In genomic region chr19:17450264-17451075, GRCh38 we compare ENCODE assay signal across 9 cellular contexts. TPM values are rescaled to one million over a fixed set of nuclear protein-coding genes. Genes with fewer than 3 reads are reported as not detected.
DNase-seq lines count a peak whose midpoint lies in the region; ATAC-seq, FAIRE-seq and TF ChIP-seq lines count a peak whose summit lies in the region.
"Had no signal": no experiment of that assay in that cellular context is flagged by ENCODE, and none has a peak within 500 bp of the region (broad histone marks: within the 10 kb centered on the region; RNA-seq: fewer than 3 reads in every experiment).

No MANE protein-coding gene starts in this region.

- H3K36me3 ChIP-seq in RWPE2 (ENCODE audit: low read depth) (no peaks in the 10 kb centered on the region), bronchial epithelial cell (ENCODE audit: control insufficient read depth, insufficient read depth, low read length) (no peaks in the 10 kb centered on the region), left lung (no peaks in the 10 kb centered on the region)
- H3K36me3 ChIP-seq: spleen had no signal

- intact Hi-C loops in posterior cingulate gyrus (cut with DNase I), result loop anchor here (10.0 kb wide), 1 partner anchor 404 kb away; the partner anchor contains the start of gene RPL18A
- intact Hi-C loops in left lung (cut with DNase I), result no loop called here

- TF ChIP-seq CTCF in RWPE2 (IDR thresholded peaks at IDR 0.05; ENCODE audit: poor library complexity, severe bottlenecking), result no peak
- TF ChIP-seq CTCF in bronchial epithelial cell (IDR thresholded peaks at IDR 0.05; ENCODE audit: insufficient read depth, low read length, severe bottlenecking), result no peak
- TF ChIP-seq CTCF in left lung (IDR thresholded peaks at IDR 0.05), result no peak

- peak; percentile 87 for ATAC-seq in RWPE2 (ENCODE audit: low read depth)
- no peak for ATAC-seq in GM18517 (IDR thresholded peaks at IDR 0.05; ENCODE audit: unreplicated experiment)
- no peak for ATAC-seq in left lung

- H3K27ac ChIP-seq in RWPE2 (ENCODE audit: poor library complexity, severe bottlenecking), result peak overlapping the region; percentile 76
- no peak overlapping the region for H3K27ac ChIP-seq in left lung
- H3K27ac ChIP-seq: spleen had no signal

- H3K27me3 ChIP-seq in RWPE2 (ENCODE audit: insufficient read depth, poor library complexity, severe bottlenecking), result peaks cover 13% of the 10 kb centered on the region
- H3K27me3 ChIP-seq in bronchial epithelial cell (ENCODE audit: control insufficient read depth, insufficient read depth, low read length), result peaks cover 8% of the 10 kb centered on the region
- peaks cover 12 to 63% of the 10 kb centered on the region in 2 donors for H3K27me3 ChIP-seq in left lung

- peak; percentile 99 for FAIRE-seq in bronchial epithelial cell (lab: Jason Lieb, UNC)

- peaks cover 6% of the 10 kb centered on the region for H3K4me1 ChIP-seq in RWPE2 (ENCODE audit: insufficient read depth, poor library complexity, severe bottlenecking)
- peaks cover 0 to 12% of the 10 kb centered on the region in 2 donors for H3K4me1 ChIP-seq in left lung

- H3K9me3 ChIP-seq in RWPE2 (ENCODE audit: severe bottlenecking), result no peaks in the 10 kb centered on the region
- H3K9me3 ChIP-seq in left lung, result no peaks in the 10 kb centered on the region
- H3K9me3 ChIP-seq: spleen had no signal

- DNase-seq in SIG-M5 treated with dmso at 0.1 percent for 504 hours (lab: John Stamatoyannopoulos, UW; ENCODE audit: unreplicated experiment) (peak; percentile 50), SIG-M5 (lab: John Stamatoyannopoulos, UW) (no peak), RWPE2 (ENCODE audit: low spot score) (peak; percentile 85), bronchial epithelial cell (ENCODE audit: low read depth) (peak; percentile 99), posterior cingulate gyrus (no peak), left lung (no peak)
- peak; percentile 25 to 39 for DNase-seq in stimulated activated CD8-positive, alpha-beta memory T cell treated with anti-CD3 and anti-CD28 coated beads, Interleukin-7, amount 100 ng/mL, for 4 hours (ENCODE audit: low read depth in 2 of 2)
- DNase-seq: spleen had no signal

- H3K4me3 ChIP-seq in RWPE2 (ENCODE audit: severe bottlenecking) (no peak overlapping the region), bronchial epithelial cell (ENCODE audit: low read depth, low read length) (no peak overlapping the region), left lung (no peak overlapping the region)
- H3K4me3 ChIP-seq: spleen had no signal

RNA-seq across cellular contexts. Expression of gene TMEM221, which starts 2.0 kb away (rescaled TPM):
- 0.13 TPM in 1 of 2 replicates, not detected in the other for total RNA-seq in bronchial epithelial cell
- total RNA-seq in left lung, result not detected
- total RNA-seq: spleen had no signal

RNA-seq across cellular contexts. Expression of gene NXNL1, which starts 10.3 kb away (rescaled TPM):
- not detected in 2 replicates for total RNA-seq in bronchial epithelial cell
- total RNA-seq in left lung, result not detected
- total RNA-seq: spleen had no signal

RNA-seq across cellular contexts. Expression of gene SLC27A1, which starts 19.9 kb away (rescaled TPM):
- total RNA-seq in bronchial epithelial cell (5.9 and 7.9 TPM in 2 replicates), left lung (10 to 100 TPM; 16.9 to 21.9 TPM)

RNA-seq across cellular contexts. Expression of gene MVB12A, which starts 30.6 kb away (rescaled TPM):
- total RNA-seq in bronchial epithelial cell (22.9 and 23.8 TPM in 2 replicates), left lung (10 to 100 TPM; 41.7 to 47.7 TPM)

RNA-seq across cellular contexts. Expression of gene BST2, which starts 45.0 kb away (rescaled TPM):
- total RNA-seq in bronchial epithelial cell (2.2 and 8.7 TPM in 2 replicates), left lung (100 to 1,000 TPM in 1 of 2 donors, 10 to 100 TPM in 1; 90.2 to 104 TPM)

Comparison
In these comparisons a context has a peak if more than half of its experiments do, and no peak if none do; other contexts are left out.
1. DNase-seq: peak in SIG-M5 treated with dmso at 0.1 percent for 504 hours (single experiment), RWPE2 (single experiment), bronchial epithelial cell (single experiment) and stimulated activated CD8-positive, alpha-beta memory T cell treated with anti-CD3 and anti-CD28 coated beads, Interleukin-7, amount 100 ng/mL, for 4 hours (2 of 2); none in SIG-M5 (single experiment), posterior cingulate gyrus (0 of 10) and left lung (0 of 2).